In the genomic region with DNA sequence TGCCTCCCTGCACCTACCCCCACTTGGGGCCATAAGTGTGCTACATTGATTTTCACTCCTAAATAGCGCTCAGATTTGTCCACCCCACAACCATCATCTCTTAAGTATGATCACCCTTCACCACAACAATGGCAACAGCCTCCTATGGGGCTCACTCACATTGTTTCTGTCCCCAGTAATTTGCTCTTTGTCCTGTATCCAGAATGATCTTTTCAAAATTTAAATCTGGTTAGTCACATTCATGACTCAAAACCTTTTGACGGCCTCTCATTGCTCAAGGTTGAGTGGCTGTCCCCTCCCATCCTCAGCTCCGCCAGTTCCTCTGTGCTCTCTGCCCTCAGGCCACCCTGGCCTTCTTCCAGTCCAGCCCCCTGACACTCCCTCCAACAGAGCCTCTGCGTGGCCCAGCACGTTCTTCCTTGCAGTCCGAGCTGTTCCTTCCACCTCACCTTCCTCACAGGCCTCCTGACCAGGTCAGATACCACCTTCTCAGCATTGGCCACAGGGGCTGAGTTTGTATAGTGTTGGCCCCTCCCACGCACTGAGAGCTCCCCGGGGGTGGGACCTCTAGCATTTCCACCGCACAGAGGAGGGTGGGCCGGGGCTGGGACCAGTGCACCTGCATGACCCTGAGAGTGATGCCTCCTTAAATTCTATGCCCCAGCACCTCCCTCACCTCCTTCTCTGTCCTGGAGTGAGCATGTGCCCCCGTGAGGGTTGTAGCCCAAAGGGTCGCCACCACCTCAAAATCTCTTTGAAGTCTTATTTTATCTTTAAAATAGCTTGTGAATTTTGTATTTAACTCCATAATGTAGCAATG, we compare ENCODE assay signal across 10 cellular contexts. TPM values are rescaled to one million over a fixed set of nuclear protein-coding genes. Genes with fewer than 3 reads are reported as not detected.
A peak's percentile ranks its signal among the peaks of the same experiment; 100 is the strongest.
DNase-seq lines count a peak whose midpoint lies in the region; TF ChIP-seq lines count a peak whose summit lies in the region.
"Had no signal": no experiment of that assay in that cellular context is flagged by ENCODE, and none has a peak within 500 bp of the region (broad histone marks: within the 10 kb centered on the region; RNA-seq: fewer than 3 reads in every experiment).

No MANE protein-coding gene starts in this region.

- no peaks in the 10 kb centered on the region for H3K36me3 Mint-ChIP-seq in activated CD4-positive, alpha-beta T cell treated with anti-CD3 and anti-CD28 coated beads, Interleukin-2, amount 10 ng/mL, durations not matched to agents 24 days and 14 days (ENCODE audit: low read depth)

- H3K9me3 ChIP-seq in right atrium auricular region, result no peaks in the 10 kb centered on the region
- no peaks in the 10 kb centered on the region for H3K9me3 ChIP-seq in hepatocyte (ENCODE audit: low read depth)
- H3K9me3 ChIP-seq: psoas muscle had no signal

- intact Hi-C loops in cardiac septum (cut with DNase I), result loop anchor here (2.0 kb wide), 1 partner anchor 32 kb away; no protein-coding TSS in a partner anchor
- intact Hi-C loops in activated CD4-positive, alpha-beta T cell treated with anti-CD3 and anti-CD28 coated beads, Interleukin-2, amount 10 ng/mL, durations not matched to agents 24 days and 14 days (cut with micrococcal nuclease), result loop anchor here (10.0 kb wide), 1 partner anchor 922 kb away; the partner anchor contains the start of gene NRN1

- H3K27me3 Mint-ChIP-seq in activated CD4-positive, alpha-beta T cell treated with anti-CD3 and anti-CD28 coated beads, Interleukin-2, amount 10 ng/mL, durations not matched to agents 24 days and 14 days, result peaks cover 57% of the 10 kb centered on the region

- H3K4me3 Mint-ChIP-seq in activated CD4-positive, alpha-beta T cell treated with anti-CD3 and anti-CD28 coated beads, Interleukin-2, amount 10 ng/mL, durations not matched to agents 24 days and 14 days, result no peak overlapping the region

- no peak overlapping the region for H2AFZ ChIP-seq in hepatocyte

- no peaks in the 10 kb centered on the region for H4K20me1 ChIP-seq in hepatocyte (ENCODE audit: insufficient read depth, poor library complexity, severe bottlenecking)

- H3K4me1 ChIP-seq in right atrium auricular region, result peaks cover 0 to 29% of the 10 kb centered on the region in 2 donors
- peaks cover 8% of the 10 kb centered on the region for H3K4me1 ChIP-seq in hepatocyte (ENCODE audit: insufficient read depth)

- TF ChIP-seq CTCF in right atrium auricular region (IDR thresholded peaks at IDR 0.05), result no peak
- no peak for TF ChIP-seq CTCF in hepatocyte (IDR thresholded peaks at IDR 0.05; ENCODE audit: poor library complexity)

- no peak for DNase-seq in right atrium auricular region (ENCODE audit: low spot score)
- no peak for DNase-seq in cardiac septum (ENCODE audit: low spot score)
- DNase-seq in T1000 (lab: John Stamatoyannopoulos, UW), result peak; percentile 79
- DNase-seq in hepatocyte (ENCODE audit: low spot score), result peak; percentile 60
- peak; percentile 80 for DNase-seq in ureter (ENCODE audit: low spot score)
- no peak for DNase-seq in NCI-H510A treated with DMSO at 0.1 percent for 48 hours (lab: John Stamatoyannopoulos, UW)
- no peak for DNase-seq in activated CD4-positive, alpha-beta T cell treated with anti-CD3 and anti-CD28 coated beads, Interleukin-2, amount 10 ng/mL, durations not matched to agents 24 days and 14 days
- DNase-seq in anterior cingulate cortex (lab: John Stamatoyannopoulos, UW), result no peak

- H3K4me3 ChIP-seq in right atrium auricular region, result no peak overlapping the region
- no peak overlapping the region for H3K4me3 ChIP-seq in hepatocyte
- H3K4me3 ChIP-seq: BLaER1 treated with 17β-estradiol and CSF1 and Interleukin-3, amounts not matched to agents 10 nM and 100 nM; psoas muscle had no signal

- no peak overlapping the region for H3K27ac Mint-ChIP-seq in activated CD4-positive, alpha-beta T cell treated with anti-CD3 and anti-CD28 coated beads, Interleukin-2, amount 10 ng/mL, durations not matched to agents 24 days and 14 days

- no peaks in the 10 kb centered on the region for H3K79me2 ChIP-seq in hepatocyte

- H3K9me3 Mint-ChIP-seq in activated CD4-positive, alpha-beta T cell treated with anti-CD3 and anti-CD28 coated beads, Interleukin-2, amount 10 ng/mL, durations not matched to agents 24 days and 14 days, result no peaks in the 10 kb centered on the region

- WGBS in hepatocyte (ENCODE audit: low lambda C conversion rate, missing lambda C conversion rate), result 73% methylated on average over 12 of the region's 12 CpGs

- H3K27me3 ChIP-seq in right atrium auricular region (no peaks in the 10 kb centered on the region), hepatocyte (peaks cover 20% of the 10 kb centered on the region)

- no peak overlapping the region for H3K4me2 ChIP-seq in hepatocyte
- H3K4me2 ChIP-seq: BLaER1 treated with 17β-estradiol and CSF1 and Interleukin-3, amounts not matched to agents 10 nM and 100 nM had no signal

- peaks cover 5% of the 10 kb centered on the region for H3K4me1 Mint-ChIP-seq in activated CD4-positive, alpha-beta T cell treated with anti-CD3 and anti-CD28 coated beads, Interleukin-2, amount 10 ng/mL, durations not matched to agents 24 days and 14 days

- no peaks in the 10 kb centered on the region for H3K9me2 ChIP-seq in hepatocyte (replicated peaks; ENCODE audit: insufficient read depth)

- H3K36me3 ChIP-seq in right atrium auricular region (no peaks in the 10 kb centered on the region), hepatocyte (replicated peaks; ENCODE audit: insufficient read depth, low read depth) (no peaks in the 10 kb centered on the region)
- H3K36me3 ChIP-seq: BLaER1 treated with 17β-estradiol and CSF1 and Interleukin-3, amounts not matched to agents 10 nM and 100 nM had no signal

- H3K27ac ChIP-seq in right atrium auricular region, result peak overlapping the region; percentile 88 to 94
- H3K27ac ChIP-seq in hepatocyte, result no peak overlapping the region
- H3K27ac ChIP-seq: BLaER1 treated with 17β-estradiol and CSF1 and Interleukin-3, amounts not matched to agents 10 nM and 100 nM; psoas muscle had no signal

RNA-seq across cellular contexts. Expression of gene PPP1R3G, which starts 2.4 kb away (rescaled TPM):
- 10 to 100 TPM in 1 of 2 donors, 1 to 10 TPM in 1; 8.8 to 16.4 TPM for total RNA-seq in right atrium auricular region
- 7.7 TPM for total RNA-seq in cardiac septum
- 0.47 and 0.48 TPM in 2 replicates for total RNA-seq in hepatocyte
- polyA plus RNA-seq in hepatocyte, result 0.18 and 0.82 TPM in 2 replicates
- 2.9 TPM for total RNA-seq in ureter
- 0.05 TPM in 2 replicates for total RNA-seq in activated CD4-positive, alpha-beta T cell treated with anti-CD3 and anti-CD28 coated beads, Interleukin-2, amount 10 ng/mL, durations not matched to agents 24 days and 14 days

Comparison
In these comparisons a context has a peak if more than half of its experiments do, and no peak if none do; other contexts are left out.
1. DNase-seq: peak in T1000 (single experiment), hepatocyte (single experiment) and ureter (single experiment); none in right atrium auricular region (single experiment), cardiac septum (single experiment), NCI-H510A treated with DMSO at 0.1 percent for 48 hours (single experiment), activated CD4-positive, alpha-beta T cell treated with anti-CD3 and anti-CD28 coated beads, Interleukin-2, amount 10 ng/mL, durations not matched to agents 24 days and 14 days (single experiment) and anterior cingulate cortex (0 of 58).